8 cellular contexts compared by ENCODE assay signal in genomic region chr11:12845739-12846358, GRCh38.
A peak's percentile ranks its signal among the peaks of the same experiment; 100 is the strongest.
DNase-seq lines count a peak whose midpoint lies in the region; ATAC-seq and TF ChIP-seq lines count a peak whose summit lies in the region.

No MANE protein-coding gene starts in this region.

- H4K8ac ChIP-seq in H9 (replicated peaks; ENCODE audit: insufficient read length, low read depth, low read length) = no peak overlapping the region

- H3K18ac ChIP-seq in H9 (ENCODE audit: insufficient read length, low read depth, low read length) = no peak overlapping the region

- peaks cover 50 to 58% of the 10 kb centered on the region in 2 experiments for H3K4me1 Mint-ChIP-seq in H9
- H3K4me1 Mint-ChIP-seq in T-helper 2 cell treated with Interferon-gamma antibody and Interleukin-4, amounts not matched to agents 5 μg/mL and 100 μg/mL, for 36 hours (ENCODE audit: low read depth) = peaks cover 10% of the 10 kb centered on the region

- H3K27me3 ChIP-seq in H9 (ENCODE audit: insufficient read depth, low read length) (no peaks in the 10 kb centered on the region), foreskin keratinocyte (no peaks in the 10 kb centered on the region), spleen (replicated peaks in 1 of 7) (no peaks in the 10 kb centered on the region)

- no peak overlapping the region for H2AK5ac ChIP-seq in H9 (ENCODE audit: insufficient read length, low read length)

- no peaks in the 10 kb centered on the region for H3K36me3 ChIP-seq in spleen

- H3K9me3 ChIP-seq in H9 (ENCODE audit: control insufficient read depth, low read depth, low read length) (no peaks in the 10 kb centered on the region), spleen (no peaks in the 10 kb centered on the region)

- H2BK120ac ChIP-seq in H9 (ENCODE audit: low read depth, low read length, poor library complexity, severe bottlenecking) = no peak overlapping the region

- no peak overlapping the region for H3K56ac ChIP-seq in H9 (ENCODE audit: insufficient read length, low read depth, low read length)

- H3K4me1 ChIP-seq in H9 (ENCODE audit: insufficient read depth, low read length) (peaks cover 28% of the 10 kb centered on the region; the same call in 1 of the 2 replicates), foreskin keratinocyte (peaks cover 23% of the 10 kb centered on the region), spleen (peaks cover 3 to 27% (median 17%) of the 10 kb centered on the region in 6 donors)

- H3K9me3 Mint-ChIP-seq in H9 = no peaks in the 10 kb centered on the region
- H3K9me3 Mint-ChIP-seq in T-helper 2 cell treated with Interferon-gamma antibody and Interleukin-4, amounts not matched to agents 5 μg/mL and 100 μg/mL, for 36 hours = no peaks in the 10 kb centered on the region

- H3K23me2 ChIP-seq in H9 (ENCODE audit: insufficient read length, low read depth, low read length, poor library complexity, severe bottlenecking) = no peaks in the 10 kb centered on the region

- no peak overlapping the region for H2BK15ac ChIP-seq in H9 (ENCODE audit: low read depth, low read length)

- H3T11ph ChIP-seq in H9 (ENCODE audit: low read length) = no peak overlapping the region

- H3K27ac Mint-ChIP-seq in H9 = peak overlapping the region; percentile 44 to 92 (median 55); a peak in 5 of 7 replicates
- no peak overlapping the region for H3K27ac Mint-ChIP-seq in T-helper 2 cell treated with Interferon-gamma antibody and Interleukin-4, amounts not matched to agents 5 μg/mL and 100 μg/mL, for 36 hours

- ATAC-seq in foreskin keratinocyte = peak; percentile 31

- no peaks in the 10 kb centered on the region; a peak in 1 of 7 replicates for H3K36me3 Mint-ChIP-seq in H9 (ENCODE audit: insufficient read depth in 1 of 3, low read depth in 3 of 3)
- H3K36me3 Mint-ChIP-seq in T-helper 2 cell treated with Interferon-gamma antibody and Interleukin-4, amounts not matched to agents 5 μg/mL and 100 μg/mL, for 36 hours (ENCODE audit: low read depth) = no peaks in the 10 kb centered on the region

- H4K20me1 ChIP-seq in H9 (ENCODE audit: control insufficient read depth, insufficient read depth, insufficient read length) = no peaks in the 10 kb centered on the region

- DNase-seq in H9 = no peak
- peak; percentile 94 for DNase-seq in NCI-H748 treated with DMSO at 0.1 percent for 48 hours (lab: John Stamatoyannopoulos, UW)
- DNase-seq in foreskin keratinocyte = no peak
- peak; percentile 83 for DNase-seq in retina
- DNase-seq in T-helper 2 cell treated with Interferon-gamma antibody and Interleukin-4, amounts not matched to agents 5 μg/mL and 100 μg/mL, for 36 hours (ENCODE audit: low spot score) = no peak
- no peak for DNase-seq in NOMO-1 treated with DMSO at 0.1 percent for 48 hours (lab: John Stamatoyannopoulos, UW; ENCODE audit: unreplicated experiment)
- DNase-seq in spleen = no peak
- DNase-seq in GF-D8 (lab: John Stamatoyannopoulos, UW) = no peak

- no peak for TF ChIP-seq POLR2A in spleen (IDR thresholded peaks at IDR 0.05)

- peak overlapping the region in 1 of 2 experiments; percentile 42; a peak in 2 of 5 replicates for H3K4me3 Mint-ChIP-seq in H9
- H3K4me3 Mint-ChIP-seq in T-helper 2 cell treated with Interferon-gamma antibody and Interleukin-4, amounts not matched to agents 5 μg/mL and 100 μg/mL, for 36 hours = no peak overlapping the region

- peaks cover 7% of the 10 kb centered on the region; the same call in 1 of the 2 replicates for H3K79me2 ChIP-seq in H9 (ENCODE audit: insufficient read depth, low read length)

- H2BK12ac ChIP-seq in H9 (ENCODE audit: insufficient read length, low read depth, low read length) = no peak overlapping the region

- no peak overlapping the region for H3K4me3 ChIP-seq in spleen

- intact Hi-C loops in spleen (cut with DNase I; ENCODE audit: low total_unique reads) = no loop called here

- no peak overlapping the region for H2AFZ ChIP-seq in H9 (ENCODE audit: low read length)

- H3K14ac ChIP-seq in H9 (ENCODE audit: insufficient read depth, low read length) = no peak overlapping the region

- H2BK5ac ChIP-seq in H9 (ENCODE audit: insufficient read length, low read length) = no peak overlapping the region

- no peak overlapping the region for H3K9ac ChIP-seq in H9 (ENCODE audit: extremely low read depth, insufficient read length, low read length)

- no peak overlapping the region for H4K5ac ChIP-seq in H9 (ENCODE audit: insufficient read length, low read depth, low read length)

- H3K27me3 Mint-ChIP-seq in H9 (ENCODE audit: low read depth) = no peaks in the 10 kb centered on the region
- H3K27me3 Mint-ChIP-seq in T-helper 2 cell treated with Interferon-gamma antibody and Interleukin-4, amounts not matched to agents 5 μg/mL and 100 μg/mL, for 36 hours (ENCODE audit: low read depth) = peaks cover 24% of the 10 kb centered on the region

- H3K4ac ChIP-seq in H9 (ENCODE audit: low read depth, low read length) = no peak overlapping the region

- TF ChIP-seq CTCF in H9 (conservative IDR thresholded peaks at IDR 0.05) (no peak), foreskin keratinocyte (conservative IDR thresholded peaks at IDR 0.05) (no peak), spleen (IDR thresholded peaks at IDR 0.05 in 8 of 11, conservative IDR thresholded peaks at IDR 0.05 in 3 of 11) (no peak)

- no peaks in the 10 kb centered on the region for H3K79me1 ChIP-seq in H9 (ENCODE audit: insufficient read depth, low read depth, low read length, poor library complexity, severe bottlenecking)

- H3K27ac ChIP-seq in H9 (ENCODE audit: insufficient read length, low read depth, low read length) (no peak overlapping the region), foreskin keratinocyte (no peak overlapping the region), spleen (no peak overlapping the region)

- no peak overlapping the region for H2BK20ac ChIP-seq in H9 (ENCODE audit: low read depth, low read length, poor library complexity, severe bottlenecking)

- H3K23ac ChIP-seq in H9 (ENCODE audit: insufficient read length, low read depth, low read length) = no peak overlapping the region

- WGBS in H9 (ENCODE audit: extremely low coverage, insufficient read length, low lambda C conversion rate) = no CpG with 5 or more reads among the region's 10 CpGs
- WGBS in spleen, 5 donors = 87 to 90% (median 88%) methylated on average over 8 to 10 of the region's 10 CpGs

- H3K4me2 ChIP-seq in H9 (ENCODE audit: insufficient read depth, insufficient read length, low read length) = no peak overlapping the region

- H4K91ac ChIP-seq in H9 (ENCODE audit: insufficient read length, low read depth, low read length) = no peak overlapping the region

Comparison
In these comparisons a context has a peak if more than half of its experiments do, and no peak if none do; other contexts are left out.
1. DNase-seq: peak in NCI-H748 treated with DMSO at 0.1 percent for 48 hours (single experiment) and retina (single experiment); none in H9 (single experiment), foreskin keratinocyte (0 of 2), T-helper 2 cell treated with Interferon-gamma antibody and Interleukin-4, amounts not matched to agents 5 μg/mL and 100 μg/mL, for 36 hours (single experiment), NOMO-1 treated with DMSO at 0.1 percent for 48 hours (single experiment), spleen (single experiment) and GF-D8 (single experiment).